Comparison of ENCODE assay signal across 22 cellular contexts in the genomic region with DNA sequence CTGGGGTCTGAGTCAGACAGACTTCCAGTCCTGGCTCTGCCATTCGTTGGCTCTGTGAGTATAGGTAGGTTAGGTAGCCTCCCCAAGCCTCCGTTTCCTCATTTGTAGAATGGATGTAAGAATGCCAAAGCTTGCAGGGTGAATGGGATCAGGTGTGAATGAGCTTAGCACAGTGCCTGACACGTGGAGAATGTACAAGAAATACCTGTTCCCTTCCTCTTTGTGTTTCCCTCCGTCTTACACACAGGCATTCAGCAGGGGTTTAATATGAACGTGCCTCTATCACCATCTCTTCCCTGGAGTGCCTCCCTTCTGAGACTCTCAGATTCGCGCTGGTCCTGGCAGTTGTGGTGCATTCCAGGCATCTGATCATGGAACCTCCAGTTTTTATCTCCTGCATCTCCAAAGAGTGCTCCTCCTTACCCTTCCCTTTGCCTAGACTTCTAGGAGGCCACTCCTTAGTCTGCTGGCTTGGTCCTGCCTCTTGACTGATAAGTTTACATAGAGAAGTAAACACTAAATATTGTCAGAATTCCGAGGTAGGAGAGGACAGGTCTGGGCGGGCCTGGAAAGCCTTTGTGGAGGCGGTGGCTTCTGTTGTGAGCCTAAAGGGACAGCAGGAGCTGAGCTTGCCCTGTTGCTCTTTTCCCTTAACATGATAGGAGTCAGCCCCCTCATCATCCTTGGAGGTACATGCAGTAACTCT.
DNase-seq lines count a peak whose midpoint lies in the region; ATAC-seq, FAIRE-seq and TF ChIP-seq lines count a peak whose summit lies in the region.
"Had no signal": no experiment of that assay in that cellular context is flagged by ENCODE, and none has a peak within 500 bp of the region (broad histone marks: within the 10 kb centered on the region; RNA-seq: fewer than 3 reads in every experiment).

No MANE protein-coding gene starts in this region.

- no peaks in the 10 kb centered on the region for H3K9me3 Mint-ChIP-seq in progenitor cell of endocrine pancreas (ENCODE audit: low read depth)
- H3K9me3 Mint-ChIP-seq: activated T-helper 17 cell treated with anti-CD3 and anti-CD28 coated beads, Interleukin-2, amount 50 U/mL, for 72 hours; CD4-positive, alpha-beta memory T cell; naive thymus-derived CD8-positive, alpha-beta T cell had no signal

- H3K4me1 Mint-ChIP-seq in progenitor cell of endocrine pancreas (ENCODE audit: low read depth) = peaks cover 52% of the 10 kb centered on the region
- H3K4me1 Mint-ChIP-seq: activated CD4-positive, alpha-beta T cell treated with anti-CD3 and anti-CD28 coated beads for 36 hours; CD4-positive, alpha-beta memory T cell had no signal

- POLR2A ChIA-PET in A549 (lab: Yijun Ruan, JAX) = interaction anchor here (1.2 kb wide), 1 partner anchor 78 kb away, joined by 3 read pairs; no protein-coding TSS in a partner anchor

- CTCF ChIA-PET in A549 (lab: Yijun Ruan, JAX) = interaction anchor here (2.2 kb wide), 1 partner anchor 144 kb away, joined by 7 read pairs; no protein-coding TSS in a partner anchor

- H3K4me2 ChIP-seq in A549 = peak overlapping the region; percentile 29; the same call in 2 of the 3 replicates

- peaks cover 8% of the 10 kb centered on the region for H3K36me3 Mint-ChIP-seq in progenitor cell of endocrine pancreas (ENCODE audit: insufficient read depth)

- H3K27ac ChIP-seq in A549 = peak overlapping the region; percentile 97 to 99
- H3K27ac ChIP-seq in sigmoid colon = no peak overlapping the region
- H3K27ac ChIP-seq: psoas muscle had no signal

- H3K4me1 ChIP-seq in A549 (peaks cover 59% of the 10 kb centered on the region), sigmoid colon (peaks cover 0 to 33% (median 31%) of the 10 kb centered on the region in 4 donors)

- H3K27me3 ChIP-seq in sigmoid colon = no peaks in the 10 kb centered on the region

- TF ChIP-seq EP300 in A549 (IDR thresholded peaks at IDR 0.05) (no peak), sigmoid colon (IDR thresholded peaks at IDR 0.05) (no peak)

- H3K4me3 Mint-ChIP-seq in progenitor cell of endocrine pancreas (ENCODE audit: low read depth) = no peak overlapping the region
- H3K4me3 Mint-ChIP-seq: activated CD4-positive, alpha-beta T cell treated with anti-CD3 and anti-CD28 coated beads for 36 hours; activated T-helper 17 cell treated with anti-CD3 and anti-CD28 coated beads, Interleukin-2, amount 50 U/mL, for 72 hours; CD4-positive, alpha-beta memory T cell; naive thymus-derived CD8-positive, alpha-beta T cell had no signal

- H3K9me3 ChIP-seq in A549 = no peaks in the 10 kb centered on the region
- no peaks in the 10 kb centered on the region for H3K9me3 ChIP-seq in sigmoid colon
- H3K9me3 ChIP-seq: HAP-1, psoas muscle had no signal

- no peaks in the 10 kb centered on the region for H3K27me3 Mint-ChIP-seq in progenitor cell of endocrine pancreas
- H3K27me3 Mint-ChIP-seq: activated CD4-positive, alpha-beta T cell treated with anti-CD3 and anti-CD28 coated beads for 36 hours; activated T-helper 17 cell treated with anti-CD3 and anti-CD28 coated beads, Interleukin-2, amount 50 U/mL, for 72 hours; CD4-positive, alpha-beta memory T cell; naive thymus-derived CD8-positive, alpha-beta T cell had no signal

- H3K27ac Mint-ChIP-seq in progenitor cell of endocrine pancreas = peak overlapping the region; percentile 17
- H3K27ac Mint-ChIP-seq: activated T-helper 17 cell treated with anti-CD3 and anti-CD28 coated beads, Interleukin-2, amount 50 U/mL, for 72 hours; CD4-positive, alpha-beta memory T cell had no signal

- no peak for TF ChIP-seq CTCF in A549 (IDR thresholded peaks at IDR 0.05)
- no peak for TF ChIP-seq CTCF in progenitor cell of endocrine pancreas (IDR thresholded peaks at IDR 0.05; ENCODE audit: unreplicated experiment)
- TF ChIP-seq CTCF in sigmoid colon (IDR thresholded peaks at IDR 0.05) = no peak

- WGBS in A549 (ENCODE audit: missing lambda C conversion rate) = 71% methylated on average over 10 of the region's 10 CpGs
- WGBS in sigmoid colon, 2 donors = 60 to 84% methylated on average over 10 of the region's 10 CpGs

- no peak for TF ChIP-seq POLR2A in A549 (IDR thresholded peaks at IDR 0.05; ENCODE audit: low read length)
- TF ChIP-seq POLR2A in sigmoid colon (IDR thresholded peaks at IDR 0.05) = no peak

- no peak for FAIRE-seq in A549 (lab: Jason Lieb, UNC)

- H3K36me3 ChIP-seq in sigmoid colon = no peaks in the 10 kb centered on the region
- H3K36me3 ChIP-seq: HAP-1 had no signal

- no peak for TF ChIP-seq RAD21 in A549 (conservative IDR thresholded peaks at IDR 0.05 in 1 of 2, IDR thresholded peaks at IDR 0.05 in 1 of 2)

- ATAC-seq in A549 (no peak; a peak in 1 of 6 replicates), HG02884 (IDR thresholded peaks at IDR 0.05; ENCODE audit: unreplicated experiment) (no peak)
- ATAC-seq: activated CD4-positive, alpha-beta T cell treated with anti-CD3 and anti-CD28 coated beads for 36 hours; activated T-helper 17 cell treated with anti-CD3 and anti-CD28 coated beads, Interleukin-2, amount 50 U/mL, for 72 hours; naive thymus-derived CD8-positive, alpha-beta T cell; psoas muscle; SK-N-SH treated with all-trans-retinoic acid at 6 μM for 48 hours had no signal

- intact Hi-C loops in sigmoid colon (cut with DNase I) = no loop called here

- H3K4me3 ChIP-seq in A549 (no peak overlapping the region), sigmoid colon (no peak overlapping the region)
- H3K4me3 ChIP-seq: HAP-1, psoas muscle had no signal

- DNase-seq in A549 (ENCODE audit: low read depth in 1 of 2, low spot score in 1 of 2) (peak in 1 of 2 experiments; percentile 48), SW480 (ENCODE audit: low spot score) (peak; percentile 45), islet precursor cell (peak; percentile 29), progenitor cell of endocrine pancreas (ENCODE audit: low spot score, unreplicated experiment) (no peak), sigmoid colon (no peak), iPS-NIHi11 (ENCODE audit: low spot score) (no peak), cerebellar nuclear complex (lab: John Stamatoyannopoulos, UW) (no peak)
- DNase-seq: activated CD4-positive, alpha-beta T cell treated with anti-CD3 and anti-CD28 coated beads for 36 hours; CD4-positive, alpha-beta memory T cell; DMS79; head of caudate nucleus; MM.1S; naive thymus-derived CD8-positive, alpha-beta T cell; NCI-H146; NCI-H2227 treated with DMSO at 0.1 percent for 48 hours; psoas muscle; stimulated activated CD4-positive, alpha-beta T cell treated with anti-CD3 and anti-CD28 coated beads, Interleukin-4, amount 100 ng/mL, for 4 hours; T1000 had no signal

TF ChIP-seq in A549, 52 proteins besides CTCF, POLR2A, EP300 and RAD21:
- TF ChIP-seq CHD2 (IDR thresholded peaks at IDR 0.05; ENCODE audit: low read length, partially characterized antibody) (no peak), GATA3 (IDR thresholded peaks at IDR 0.05; ENCODE audit: borderline replicate concordance) (peak; percentile 54; the same call in 1 of the 2 replicates), ZSCAN20 (CRISPR knock-in tag; IDR thresholded peaks at IDR 0.05) (no peak)

Comparison
In these comparisons a context has a peak if more than half of its experiments do, and no peak if none do; other contexts are left out.
1. DNase-seq: peak in SW480 (single experiment) and islet precursor cell (single experiment); none in progenitor cell of endocrine pancreas (single experiment), sigmoid colon (single experiment), iPS-NIHi11 (single experiment) and cerebellar nuclear complex (0 of 2).
2. H3K27ac ChIP-seq: peak in A549 (2 of 2); none in sigmoid colon (0 of 4).